Comparison of ENCODE assay signal across 9 cellular contexts in the genomic region with DNA sequence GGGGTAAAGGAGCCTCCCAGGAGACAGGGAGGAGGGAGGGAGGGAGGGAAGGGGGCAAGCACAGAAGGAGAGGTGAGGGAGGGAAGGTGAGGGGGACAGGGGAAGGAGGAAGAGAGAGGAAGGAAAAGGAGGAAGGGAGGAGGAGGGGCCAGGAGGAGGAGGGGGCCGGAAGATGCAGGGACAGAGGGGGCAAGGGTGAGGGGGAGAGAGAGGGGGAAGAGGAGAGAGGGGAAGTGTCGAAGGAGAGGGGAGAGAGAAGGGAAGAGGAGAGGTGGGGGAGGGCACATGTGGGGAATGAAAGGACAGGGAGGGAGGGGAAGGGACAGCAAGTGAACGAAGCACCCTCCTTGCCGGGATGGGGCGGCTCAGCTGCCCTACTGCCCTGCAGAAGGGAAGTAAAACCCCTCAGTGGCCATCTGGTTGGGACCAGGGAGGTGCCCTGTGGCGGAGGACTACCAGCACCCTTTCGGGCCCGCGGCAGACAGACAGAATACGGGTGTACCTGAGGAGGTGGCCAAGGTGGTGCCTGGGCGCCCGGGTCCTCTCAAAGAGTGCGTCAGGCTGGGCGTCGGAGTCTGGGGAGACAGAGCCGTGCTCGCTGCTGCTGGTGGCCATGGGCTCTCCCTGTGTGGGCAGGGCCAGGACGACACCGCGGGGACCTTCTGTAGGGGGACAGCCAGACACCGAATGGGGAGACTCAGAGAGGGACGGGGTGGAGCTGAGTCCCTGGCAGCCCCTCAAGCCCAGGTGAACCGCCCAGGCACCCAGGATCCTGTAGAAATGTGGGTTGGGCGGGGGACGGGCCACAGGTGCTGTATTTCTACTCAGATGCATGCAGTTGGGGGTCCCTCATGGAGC. TPM values are rescaled to one million over a fixed set of nuclear protein-coding genes. Genes with fewer than 3 reads are reported as not detected.
DNase-seq lines count a peak whose midpoint lies in the region; ATAC-seq and TF ChIP-seq lines count a peak whose summit lies in the region.
"Had no signal": no experiment of that assay in that cellular context is flagged by ENCODE, and none has a peak within 500 bp of the region (broad histone marks: within the 10 kb centered on the region; RNA-seq: fewer than 3 reads in every experiment).

No MANE protein-coding gene starts in this region.

- H3K79me2 ChIP-seq in GM23338 (replicated peaks; ENCODE audit: insufficient read depth): no peaks in the 10 kb centered on the region

- H3K9me3 ChIP-seq in SJCRH30 (replicated peaks) (no peaks in the 10 kb centered on the region), psoas muscle (no peaks in the 10 kb centered on the region)

- H4K20me1 ChIP-seq in GM23338 (replicated peaks; ENCODE audit: insufficient read depth): no peaks in the 10 kb centered on the region

- no peaks in the 10 kb centered on the region for H3K4me1 ChIP-seq in GM23338 (ENCODE audit: insufficient read depth)
- no peaks in the 10 kb centered on the region for H3K4me1 ChIP-seq in SJCRH30
- no peaks in the 10 kb centered on the region for H3K4me1 ChIP-seq in psoas muscle

- no peaks in the 10 kb centered on the region for H3K9me2 ChIP-seq in GM23338 (ENCODE audit: insufficient read depth)

- H3F3A ChIP-seq in GM23338 (replicated peaks; ENCODE audit: low read depth): no peaks in the 10 kb centered on the region

- 0 out of 2 replicates have a peak, but pooled peaks cover 3% of the 10 kb centered on the region for H3K27me3 ChIP-seq in GM23338 (ENCODE audit: insufficient read depth)
- H3K27me3 ChIP-seq in SJCRH30: no peaks in the 10 kb centered on the region
- peaks cover 0 to 13% (median 0%) of the 10 kb centered on the region in 3 donors for H3K27me3 ChIP-seq in psoas muscle (ENCODE audit: insufficient read depth in 3 of 3, low read length in 2 of 3)

- H3K4me3 Mint-ChIP-seq in GM23338: peak overlapping the region; percentile 87

- H3K4me2 ChIP-seq in GM23338: peak overlapping the region; percentile 89

- 0 out of 3 replicates have a peak, but pooled peaks cover 2% of the 10 kb centered on the region for H3K4me1 Mint-ChIP-seq in GM23338

- no peaks in the 10 kb centered on the region for H3K36me3 Mint-ChIP-seq in GM23338 (ENCODE audit: low read depth)

- peak overlapping the region; percentile 73 for H3K4me3 ChIP-seq in GM23338
- H3K4me3 ChIP-seq in SJCRH30: peak overlapping the region; percentile 51
- H3K4me3 ChIP-seq in fibroblast of villous mesenchyme (ENCODE audit: low read depth, low read length): peak overlapping the region; percentile 48
- peak overlapping the region; percentile 54 for H3K4me3 ChIP-seq in psoas muscle

- H3K27ac Mint-ChIP-seq in GM23338: no peak overlapping the region

- no peak overlapping the region for H3K27ac ChIP-seq in GM23338 (ENCODE audit: low read depth)
- H3K27ac ChIP-seq in SJCRH30: no peak overlapping the region
- H3K27ac ChIP-seq in psoas muscle: no peak overlapping the region

- no peaks in the 10 kb centered on the region for H3K9me3 Mint-ChIP-seq in GM23338

- H3K27me3 Mint-ChIP-seq in GM23338 (ENCODE audit: insufficient read depth, low read depth, poor library complexity): peaks cover 5% of the 10 kb centered on the region

- intact Hi-C loops in psoas muscle (cut with DNase I): loop anchor here in 1 of 2 donors (10.0 kb wide), 2 partner anchors 162 to 522 kb away; no protein-coding TSS in a partner anchor

- peak; percentile 56 for DNase-seq in GM23338 (ENCODE audit: low spot score)
- no peak for DNase-seq in SJCRH30
- DNase-seq in fibroblast of villous mesenchyme (ENCODE audit: low read depth): no peak
- DNase-seq in psoas muscle: no peak
- no peak for DNase-seq in dermis blood vessel endothelial cell
- DNase-seq in HT-29 (ENCODE audit: low spot score): no peak
- DNase-seq in stimulated activated naive CD4-positive, alpha-beta T cell (lab: John Stamatoyannopoulos, UW): no peak
- DNase-seq: activated CD4-positive, alpha-beta T cell treated with anti-CD3 and anti-CD28 coated beads, Interleukin-2, amount 50 U/mL, for 4 hours had no signal

- TF ChIP-seq CTCF in GM23338 (conservative IDR thresholded peaks at IDR 0.05; ENCODE audit: low read depth in 2 of 2) (no peak), fibroblast of villous mesenchyme (IDR thresholded peaks at IDR 0.05; ENCODE audit: insufficient read depth, low read depth, low read length) (no peak), psoas muscle (IDR thresholded peaks at IDR 0.05) (no peak)

- 22 to 41% (median 27%) methylated on average over 10 to 25 of the region's 25 CpGs for WGBS in psoas muscle, 3 donors

- 0 out of 2 replicates have a peak overlapping the region, but pooled peaks have one; percentile 43 for H2AFZ ChIP-seq in GM23338

- no peaks in the 10 kb centered on the region for H3K36me3 ChIP-seq in GM23338 (ENCODE audit: insufficient read depth)
- H3K36me3 ChIP-seq in SJCRH30: no peaks in the 10 kb centered on the region
- no peaks in the 10 kb centered on the region for H3K36me3 ChIP-seq in psoas muscle (ENCODE audit: insufficient read depth in 1 of 2, low read depth in 1 of 2)

- ATAC-seq in GM23338 (peak; percentile 49), psoas muscle (peak in 2 of 4 donors; percentile 10 to 16), GM21447 (IDR thresholded peaks at IDR 0.05; ENCODE audit: unreplicated experiment) (no peak)

TF ChIP-seq in GM23338, 12 proteins besides CTCF, POLR2A, EP300 and RAD21:
- TF ChIP-seq NANOG (IDR thresholded peaks at IDR 0.05; ENCODE audit: borderline replicate concordance) (no peak), STAT1 (IDR thresholded peaks at IDR 0.05; ENCODE audit: unreplicated experiment) (no peak), ZNF331 (CRISPR knock-in tag; IDR thresholded peaks at IDR 0.05; ENCODE audit: low read depth) (no peak), ZNF114 (CRISPR knock-in tag; IDR thresholded peaks at IDR 0.05) (no peak)
- TF ChIP-seq, protein P1, sequence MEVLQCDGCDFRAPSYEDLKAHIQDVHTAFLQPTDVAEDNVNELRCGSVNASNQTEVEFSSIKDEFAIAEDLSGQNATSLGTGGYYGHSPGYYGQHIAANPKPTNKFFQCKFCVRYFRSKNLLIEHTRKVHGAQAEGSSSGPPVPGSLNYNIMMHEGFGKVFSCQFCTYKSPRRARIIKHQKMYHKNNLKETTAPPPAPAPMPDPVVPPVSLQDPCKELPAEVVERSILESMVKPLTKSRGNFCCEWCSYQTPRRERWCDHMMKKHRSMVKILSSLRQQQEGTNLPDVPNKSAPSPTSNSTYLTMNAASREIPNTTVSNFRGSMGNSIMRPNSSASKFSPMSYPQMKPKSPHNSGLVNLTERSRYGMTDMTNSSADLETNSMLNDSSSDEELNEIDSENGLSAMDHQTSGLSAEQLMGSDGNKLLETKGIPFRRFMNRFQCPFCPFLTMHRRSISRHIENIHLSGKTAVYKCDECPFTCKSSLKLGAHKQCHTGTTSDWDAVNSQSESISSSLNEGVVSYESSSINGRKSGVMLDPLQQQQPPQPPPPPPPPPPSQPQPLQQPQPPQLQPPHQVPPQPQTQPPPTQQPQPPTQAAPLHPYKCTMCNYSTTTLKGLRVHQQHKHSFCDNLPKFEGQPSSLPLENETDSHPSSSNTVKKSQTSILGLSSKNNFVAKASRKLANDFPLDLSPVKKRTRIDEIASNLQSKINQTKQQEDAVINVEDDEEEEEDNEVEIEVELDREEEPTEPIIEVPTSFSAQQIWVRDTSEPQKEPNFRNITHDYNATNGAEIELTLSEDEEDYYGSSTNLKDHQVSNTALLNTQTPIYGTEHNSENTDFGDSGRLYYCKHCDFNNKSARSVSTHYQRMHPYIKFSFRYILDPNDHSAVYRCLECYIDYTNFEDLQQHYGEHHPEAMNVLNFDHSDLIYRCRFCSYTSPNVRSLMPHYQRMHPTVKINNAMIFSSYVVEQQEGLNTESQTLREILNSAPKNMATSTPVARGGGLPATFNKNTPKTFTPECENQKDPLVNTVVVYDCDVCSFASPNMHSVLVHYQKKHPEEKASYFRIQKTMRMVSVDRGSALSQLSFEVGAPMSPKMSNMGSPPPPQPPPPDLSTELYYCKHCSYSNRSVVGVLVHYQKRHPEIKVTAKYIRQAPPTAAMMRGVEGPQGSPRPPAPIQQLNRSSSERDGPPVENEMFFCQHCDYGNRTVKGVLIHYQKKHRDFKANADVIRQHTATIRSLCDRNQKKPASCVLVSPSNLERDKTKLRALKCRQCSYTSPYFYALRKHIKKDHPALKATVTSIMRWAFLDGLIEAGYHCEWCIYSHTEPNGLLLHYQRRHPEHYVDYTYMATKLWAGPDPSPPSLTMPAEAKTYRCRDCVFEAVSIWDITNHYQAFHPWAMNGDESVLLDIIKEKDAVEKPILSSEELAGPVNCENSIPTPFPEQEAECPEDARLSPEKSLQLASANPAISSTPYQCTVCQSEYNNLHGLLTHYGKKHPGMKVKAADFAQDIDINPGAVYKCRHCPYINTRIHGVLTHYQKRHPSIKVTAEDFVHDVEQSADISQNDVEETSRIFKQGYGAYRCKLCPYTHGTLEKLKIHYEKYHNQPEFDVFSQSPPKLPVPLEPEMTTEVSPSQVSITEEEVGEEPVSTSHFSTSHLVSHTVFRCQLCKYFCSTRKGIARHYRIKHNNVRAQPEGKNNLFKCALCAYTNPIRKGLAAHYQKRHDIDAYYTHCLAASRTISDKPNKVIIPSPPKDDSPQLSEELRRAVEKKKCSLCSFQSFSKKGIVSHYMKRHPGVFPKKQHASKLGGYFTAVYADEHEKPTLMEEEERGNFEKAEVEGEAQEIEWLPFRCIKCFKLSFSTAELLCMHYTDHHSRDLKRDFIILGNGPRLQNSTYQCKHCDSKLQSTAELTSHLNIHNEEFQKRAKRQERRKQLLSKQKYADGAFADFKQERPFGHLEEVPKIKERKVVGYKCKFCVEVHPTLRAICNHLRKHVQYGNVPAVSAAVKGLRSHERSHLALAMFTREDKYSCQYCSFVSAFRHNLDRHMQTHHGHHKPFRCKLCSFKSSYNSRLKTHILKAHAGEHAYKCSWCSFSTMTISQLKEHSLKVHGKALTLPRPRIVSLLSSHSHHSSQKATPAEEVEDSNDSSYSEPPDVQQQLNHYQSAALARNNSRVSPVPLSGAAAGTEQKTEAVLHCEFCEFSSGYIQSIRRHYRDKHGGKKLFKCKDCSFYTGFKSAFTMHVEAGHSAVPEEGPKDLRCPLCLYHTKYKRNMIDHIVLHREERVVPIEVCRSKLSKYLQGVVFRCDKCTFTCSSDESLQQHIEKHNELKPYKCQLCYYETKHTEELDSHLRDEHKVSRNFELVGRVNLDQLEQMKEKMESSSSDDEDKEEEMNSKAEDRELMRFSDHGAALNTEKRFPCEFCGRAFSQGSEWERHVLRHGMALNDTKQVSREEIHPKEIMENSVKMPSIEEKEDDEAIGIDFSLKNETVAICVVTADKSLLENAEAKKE (CRISPR knock-in tag; IDR thresholded peaks at IDR 0.05): no peak
TF ChIP-seq in GM23338: peak in this region for 0.

RNA-seq across cellular contexts. Expression of a gene that starts 29.5 kb away (rescaled TPM):
- total RNA-seq in GM23338 (2014; rRNA removed; shearing (Covaris generic)): 77.3 and 100 TPM in 2 replicates
- polyA plus RNA-seq in GM23338 (2016; fragmentation: Nextera tagmentation; extraction: Ambion mirVana): 201 and 257 TPM in 2 replicates
- total RNA-seq in SJCRH30 (2014; rRNA removed; shearing (Covaris generic)): 378 and 393 TPM in 2 replicates
- total RNA-seq in fibroblast of villous mesenchyme: 32.4 and 42.5 TPM in 2 replicates
- 100 to 1,000 TPM; 394 to 823 (median 575) TPM for total RNA-seq in psoas muscle
- 100 to 1,000 TPM; 374 to 866 (median 679) TPM for polyA plus RNA-seq in psoas muscle
- 61.3 and 126 TPM in 2 replicates for total RNA-seq in dermis blood vessel endothelial cell
- 257 and 284 TPM in 2 replicates for total RNA-seq in HT-29 (2014; rRNA removed; shearing (Covaris generic))
